ENCODE assay signal across 20 cellular contexts in genomic region chr4:7023901-7024300, GRCh38.
"Had no signal": no experiment of that assay in that cellular context is flagged by ENCODE, and none has a peak within 500 bp of the region (broad histone marks: within the 10 kb centered on the region; RNA-seq: fewer than 3 reads in every experiment).

No MANE protein-coding gene starts in this region.

- H3K27ac Mint-ChIP-seq: naive thymus-derived CD4-positive, alpha-beta T cell had no signal

- H3K27me3 Mint-ChIP-seq: naive thymus-derived CD4-positive, alpha-beta T cell had no signal

- H3K4me3 ChIP-seq: heart right ventricle, lung, ovary, uterus had no signal

- H3K27me3 ChIP-seq: heart right ventricle, ovary, uterus had no signal

- H3K4me1 ChIP-seq: heart right ventricle, uterus had no signal

- H3K4me3 Mint-ChIP-seq: immature natural killer cell; naive thymus-derived CD4-positive, alpha-beta T cell; nephron progenitor cell had no signal

- DNase-seq: effector memory CD4-positive, alpha-beta T cell; heart right ventricle; hypothalamus; immature natural killer cell; left colon; naive thymus-derived CD4-positive, alpha-beta T cell; nephron progenitor cell; ovary; right cardiac atrium; small intestine; stimulated activated CD4-positive, alpha-beta T cell treated with anti-CD3 and anti-CD28 coated beads, Interleukin-2, amount 100 ng/mL, for 48 hours; stimulated activated naive CD4-positive, alpha-beta T cell treated with Interleukin-2 at 50 U/mL for 16 hours; trophoblast cell; uterus had no signal

- H3K9me3 Mint-ChIP-seq: immature natural killer cell; naive thymus-derived CD4-positive, alpha-beta T cell; nephron progenitor cell had no signal

- ATAC-seq: esophagus mucosa; left colon; left ventricle myocardium superior; naive thymus-derived CD4-positive, alpha-beta T cell; right cardiac atrium had no signal

- H3K9me3 ChIP-seq: heart right ventricle, ovary, uterus had no signal

- FAIRE-seq: endometrium, frontal cortex, keratinocyte, small intestine had no signal

- H3K36me3 ChIP-seq: ovary, uterus had no signal

- H3K4me1 Mint-ChIP-seq: immature natural killer cell had no signal

- H3K27ac ChIP-seq: heart right ventricle, ovary, uterus had no signal
